In the genomic region with DNA sequence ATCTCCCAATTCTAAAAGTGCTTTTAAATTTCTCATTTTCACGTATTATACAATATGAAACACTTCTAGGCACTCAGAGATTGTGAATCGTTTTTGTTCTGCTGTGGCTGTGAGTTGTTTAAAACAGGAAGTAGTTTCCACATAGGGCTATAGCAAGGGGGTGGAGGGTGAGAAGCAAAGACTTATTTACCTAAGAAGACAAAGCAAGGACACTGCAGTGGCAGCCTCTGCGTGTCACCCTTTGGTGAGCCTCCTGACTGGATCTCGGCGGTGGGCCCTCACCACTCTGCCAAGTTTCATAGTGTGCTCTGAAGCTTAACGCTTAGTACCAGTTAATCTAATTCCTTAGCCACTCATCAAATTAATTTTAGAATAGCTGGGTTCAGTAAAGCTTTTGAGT, we compare ENCODE assay signal across 10 cellular contexts. TPM values are rescaled to one million over a fixed set of nuclear protein-coding genes. Genes with fewer than 3 reads are reported as not detected.
DNase-seq lines count a peak whose midpoint lies in the region; ATAC-seq, FAIRE-seq and TF ChIP-seq lines count a peak whose summit lies in the region.
"Had no signal": no experiment of that assay in that cellular context is flagged by ENCODE, and none has a peak within 500 bp of the region (broad histone marks: within the 10 kb centered on the region; RNA-seq: fewer than 3 reads in every experiment).

No MANE protein-coding gene starts in this region.

- no peaks in the 10 kb centered on the region for H3K79me2 ChIP-seq in HepG2 (ENCODE audit: insufficient read depth, low read length)

- no peak overlapping the region for H3K4me2 ChIP-seq in HepG2 (ENCODE audit: low read depth, low read length)

- ATAC-seq in GM18873 (IDR thresholded peaks at IDR 0.05; ENCODE audit: low FRiP score, unreplicated experiment) (peak; percentile 83), HG02610 (IDR thresholded peaks at IDR 0.05; ENCODE audit: unreplicated experiment) (peak; percentile 61), HepG2 (peak; percentile 79), sciatic nerve (no peak)
- no peak for ATAC-seq in activated CD8-positive, alpha-beta memory T cell treated with anti-CD3 and anti-CD28 coated beads, Interleukin-2, amount 10 ng/mL, durations not matched to agents 7 days and 5 days

- no peak for TF ChIP-seq POLR2A in HepG2 (IDR thresholded peaks at IDR 0.05; ENCODE audit: insufficient read depth in 1 of 2, low read depth in 2 of 2, low read length in 2 of 2)

- CTCF ChIA-PET in HepG2 (lab: Yijun Ruan, JAX; ENCODE audit: low intra/inter-chr PET ratio, low total read pairs): no interaction called here
- CTCF ChIA-PET in activated CD8-positive, alpha-beta memory T cell treated with anti-CD3 and anti-CD28 coated beads, Interleukin-2, amount 10 ng/mL, durations not matched to agents 7 days and 5 days (lab: Charles Lee): interaction anchor here (1.3 to 1.4 kb wide), 2 partner anchors 13 to 16 kb away, joined by 3 read pairs; no protein-coding TSS in a partner anchor

- H3K27me3 Mint-ChIP-seq in activated CD8-positive, alpha-beta memory T cell treated with anti-CD3 and anti-CD28 coated beads, Interleukin-2, amount 10 ng/mL, durations not matched to agents 7 days and 5 days: peaks cover 3% of the 10 kb centered on the region

- H3K36me3 Mint-ChIP-seq in activated CD8-positive, alpha-beta memory T cell treated with anti-CD3 and anti-CD28 coated beads, Interleukin-2, amount 10 ng/mL, durations not matched to agents 7 days and 5 days: no peaks in the 10 kb centered on the region
- H3K36me3 Mint-ChIP-seq: brain had no signal

- H3K9ac ChIP-seq in HepG2 (ENCODE audit: insufficient read depth, low read depth, low read length): no peak overlapping the region

- POLR2A ChIA-PET in HepG2 (lab: Yijun Ruan, JAX): no interaction called here

- no peak overlapping the region for H3K27ac Mint-ChIP-seq in activated CD8-positive, alpha-beta memory T cell treated with anti-CD3 and anti-CD28 coated beads, Interleukin-2, amount 10 ng/mL, durations not matched to agents 7 days and 5 days
- H3K27ac Mint-ChIP-seq: nephron had no signal

- no peaks in the 10 kb centered on the region for H4K20me1 ChIP-seq in HepG2 (ENCODE audit: insufficient read depth, low read length)

- intact Hi-C loops in HepG2 (cut with micrococcal nuclease; ENCODE audit: unreplicated experiment) (no loop called here), sciatic nerve (cut with DNase I) (no loop called here)

- no peak for FAIRE-seq in HepG2 (lab: Jason Lieb, UNC)

- TF ChIP-seq RAD21 in HepG2 (CRISPR knock-in tag; IDR thresholded peaks at IDR 0.05): no peak

- H3K4me3 ChIP-seq in HepG2 (replicated peaks in 1 of 3; ENCODE audit: insufficient read depth in 1 of 3, low read depth in 2 of 3, low read length in 3 of 3) (no peak overlapping the region), BE2C (ENCODE audit: low read depth, low read length) (no peak overlapping the region)

- TF ChIP-seq CTCF in HepG2 (CRISPR knock-in tag; IDR thresholded peaks at IDR 0.05) (no peak), BE2C (IDR thresholded peaks at IDR 0.05; ENCODE audit: low read depth, low read length) (no peak)

- no peak overlapping the region for H3K27ac ChIP-seq in HepG2 (ENCODE audit: extremely low read length, insufficient read depth, low read length)

- no peak for TF ChIP-seq EP300 in HepG2 (IDR thresholded peaks at IDR 0.05; ENCODE audit: low read depth in 2 of 2, low read length in 2 of 2)
- no peak for TF ChIP-seq EP300 in HepG2 (CRISPR knock-in tag; IDR thresholded peaks at IDR 0.05; ENCODE audit: borderline replicate concordance)

- no TSS peak for BruUV-seq in HepG2 (replicated peaks; lab: Mats Ljungman, UMichigan)

- H3K9me3 Mint-ChIP-seq in activated CD8-positive, alpha-beta memory T cell treated with anti-CD3 and anti-CD28 coated beads, Interleukin-2, amount 10 ng/mL, durations not matched to agents 7 days and 5 days (ENCODE audit: low read depth): no peaks in the 10 kb centered on the region
- H3K9me3 Mint-ChIP-seq: nephron had no signal

- H3K27me3 ChIP-seq in HepG2 (ENCODE audit: control insufficient read depth in 1 of 2, insufficient read depth in 2 of 2, low read length in 2 of 2): no peaks in the 10 kb centered on the region; a peak in 1 of 5 replicates
- H3K27me3 ChIP-seq in BE2C: peaks cover 72% of the 10 kb centered on the region

- H3K36me3 ChIP-seq in HepG2 (replicated peaks in 1 of 2; ENCODE audit: control insufficient read depth in 1 of 2, insufficient read depth in 2 of 2, low read length in 2 of 2): no peaks in the 10 kb centered on the region
- H3K36me3 ChIP-seq in BE2C: no peaks in the 10 kb centered on the region

- H2AFZ ChIP-seq in HepG2 (ENCODE audit: low read length): no peak overlapping the region

- in situ Hi-C loops in HepG2 (cut with HindIII; ENCODE audit: extremely low pct_ligation_motif_present, low pct_unique_long_range_greater_than_20kb): loop anchor here (5.0 kb wide), 1 partner anchor 566 kb away; no protein-coding TSS in a partner anchor

- H3K4me3 Mint-ChIP-seq in activated CD8-positive, alpha-beta memory T cell treated with anti-CD3 and anti-CD28 coated beads, Interleukin-2, amount 10 ng/mL, durations not matched to agents 7 days and 5 days: no peak overlapping the region
- H3K4me3 Mint-ChIP-seq: brain, nephron had no signal

- H3K9me3 ChIP-seq in HepG2 (ENCODE audit: low read length): no peaks in the 10 kb centered on the region
- H3K9me3 ChIP-seq in BE2C: no peaks in the 10 kb centered on the region

- DNase-seq in NCI-H146 treated with DMSO at 0.1 percent for 48 hours (lab: John Stamatoyannopoulos, UW; ENCODE audit: unreplicated experiment): peak; percentile 49
- peak; percentile 13 for DNase-seq in HepG2 (ENCODE audit: low spot score)
- no peak for DNase-seq in sciatic nerve (ENCODE audit: low spot score)
- no peak for DNase-seq in activated CD8-positive, alpha-beta memory T cell treated with anti-CD3 and anti-CD28 coated beads, Interleukin-2, amount 10 ng/mL, durations not matched to agents 7 days and 5 days
- no peak for DNase-seq in BE2C
- DNase-seq: trophoblast cell had no signal

- no peaks in the 10 kb centered on the region for H3K4me1 ChIP-seq in HepG2 (ENCODE audit: insufficient read depth, low read length)
- no peaks in the 10 kb centered on the region for H3K4me1 ChIP-seq in BE2C

- WGBS in HepG2 (ENCODE audit: low lambda C conversion rate): 0% methylated on average over 4 of the region's 6 CpGs

- H3K4me1 Mint-ChIP-seq in activated CD8-positive, alpha-beta memory T cell treated with anti-CD3 and anti-CD28 coated beads, Interleukin-2, amount 10 ng/mL, durations not matched to agents 7 days and 5 days: peaks cover 2% of the 10 kb centered on the region

TF ChIP-seq in HepG2, 621 proteins besides CTCF, POLR2A, EP300 and RAD21 (continues in another document):
- TF ChIP-seq FOXA1 (IDR thresholded peaks at IDR 0.05): no peak
- 0 out of 2 replicates have a peak, but pooled peaks have one; percentile 35 for TF ChIP-seq FOXA1 (CRISPR knock-in tag; IDR thresholded peaks at IDR 0.05)
- no peak for TF ChIP-seq GABPA (IDR thresholded peaks at IDR 0.05; ENCODE audit: low read depth, low read length)
- TF ChIP-seq GABPA (CRISPR knock-in tag; IDR thresholded peaks at IDR 0.05; ENCODE audit: low read depth): peak; percentile 43; the same call in 1 of the 2 replicates
- TF ChIP-seq, protein P1, sequence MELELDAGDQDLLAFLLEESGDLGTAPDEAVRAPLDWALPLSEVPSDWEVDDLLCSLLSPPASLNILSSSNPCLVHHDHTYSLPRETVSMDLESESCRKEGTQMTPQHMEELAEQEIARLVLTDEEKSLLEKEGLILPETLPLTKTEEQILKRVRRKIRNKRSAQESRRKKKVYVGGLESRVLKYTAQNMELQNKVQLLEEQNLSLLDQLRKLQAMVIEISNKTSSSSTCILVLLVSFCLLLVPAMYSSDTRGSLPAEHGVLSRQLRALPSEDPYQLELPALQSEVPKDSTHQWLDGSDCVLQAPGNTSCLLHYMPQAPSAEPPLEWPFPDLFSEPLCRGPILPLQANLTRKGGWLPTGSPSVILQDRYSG (CRISPR knock-in tag; IDR thresholded peaks at IDR 0.05): no peak
- TF ChIP-seq EHMT2 (IDR thresholded peaks at IDR 0.05; ENCODE audit: borderline replicate concordance, low read depth, low read length): no peak
- TF ChIP-seq ZNF121 (CRISPR knock-in tag; IDR thresholded peaks at IDR 0.05): no peak
- no peak for TF ChIP-seq CBX2 (IDR thresholded peaks at IDR 0.05; ENCODE audit: low read depth, low read length)
- no peak for TF ChIP-seq CBX2 (CRISPR knock-in tag; IDR thresholded peaks at IDR 0.05; ENCODE audit: low read depth)
- TF ChIP-seq ARHGAP35 (CRISPR knock-in tag; IDR thresholded peaks at IDR 0.05; ENCODE audit: borderline replicate concordance): no peak

RNA-seq across cellular contexts. Expression of a gene that starts 56.8 kb away (rescaled TPM):
- total RNA-seq in HepG2 (2016; rRNA removed; fragmentation: Illumina TruSeq; extraction: Trizol): 0.20 TPM in 1 of 2 replicates, not detected in the other
- total RNA-seq in HepG2 (2016; cell fraction: cytosol; rRNA removed; fragmentation: Illumina TruSeq; extraction: Trizol; ENCODE audit: low read depth): not detected in 2 replicates
- not detected in 2 replicates for total RNA-seq in HepG2 (2016; cell fraction: insoluble cytoplasmic fraction; rRNA removed; fragmentation: Illumina TruSeq; extraction: Trizol)
- 0.07 and 0.15 TPM in 2 replicates for total RNA-seq in HepG2 (2016; cell fraction: membrane; rRNA removed; fragmentation: Illumina TruSeq; extraction: Trizol)
- total RNA-seq in HepG2 (2016; cell fraction: nucleus; rRNA removed; fragmentation: Illumina TruSeq; extraction: Trizol): 0.44 TPM in 1 of 2 replicates, not detected in the other
- 0.13 and 0.30 TPM in 2 replicates for polyA plus RNA-seq in HepG2 (2011; rRNA removed)
- 0.05 TPM in 1 of 2 replicates, not detected in the other for polyA plus RNA-seq in HepG2 (2011; cell fraction: cytosol; rRNA removed)
- polyA plus RNA-seq in HepG2 (2011; cell fraction: nucleus; rRNA removed): 0.71 and 0.74 TPM in 2 replicates
- not detected in 2 replicates for polyA plus RNA-seq in HepG2 (2012)
- 0.08 and 0.14 TPM in 2 replicates for polyA plus RNA-seq in HepG2 (2016; cell fraction: cytosol; fragmentation: Illumina TruSeq; extraction: Trizol; ENCODE audit: low read depth)
- 0.39 TPM in 1 of 2 replicates, not detected in the other for polyA plus RNA-seq in HepG2 (2016; cell fraction: insoluble cytoplasmic fraction; fragmentation: Illumina TruSeq; extraction: Trizol; ENCODE audit: low read depth)
- polyA plus RNA-seq in HepG2 (2016; cell fraction: membrane; fragmentation: Illumina TruSeq; extraction: Trizol; ENCODE audit: low read depth): 0.09 and 0.54 TPM in 2 replicates
- 0.17 TPM in 1 of 2 replicates, not detected in the other for polyA plus RNA-seq in HepG2 (2016; cell fraction: nucleus; fragmentation: Illumina TruSeq; extraction: Trizol; ENCODE audit: insufficient read depth, low read depth)
- polyA minus RNA-seq in HepG2 (2011; rRNA and poly(A)+ RNA removed; ENCODE audit: low replicate concordance): not detected in 2 replicates
- not detected in 2 replicates for polyA minus RNA-seq in HepG2 (2011; cell fraction: cytosol; rRNA and poly(A)+ RNA removed)
- polyA minus RNA-seq in HepG2 (2011; cell fraction: nucleus; rRNA and poly(A)+ RNA removed): 1.7 and 4.0 TPM in 2 replicates
- total RNA-seq in sciatic nerve: 12.3 TPM
- total RNA-seq in activated CD8-positive, alpha-beta memory T cell treated with anti-CD3 and anti-CD28 coated beads, Interleukin-2, amount 10 ng/mL, durations not matched to agents 7 days and 5 days: 1 to 10 TPM; 6.2 to 9.3 TPM
- 1.3 TPM for polyA plus RNA-seq in BE2C (2012; ENCODE audit: insufficient read depth, insufficient read length, low read depth)

Comparison
In these comparisons a context has a peak if more than half of its experiments do, and no peak if none do; other contexts are left out.
1. ATAC-seq: peak in GM18873 (single experiment), HG02610 (single experiment) and HepG2 (single experiment); none in sciatic nerve (single experiment) and activated CD8-positive, alpha-beta memory T cell treated with anti-CD3 and anti-CD28 coated beads, Interleukin-2, amount 10 ng/mL, durations not matched to agents 7 days and 5 days (single experiment).
2. DNase-seq: peak in NCI-H146 treated with DMSO at 0.1 percent for 48 hours (single experiment) and HepG2 (single experiment); none in sciatic nerve (single experiment), activated CD8-positive, alpha-beta memory T cell treated with anti-CD3 and anti-CD28 coated beads, Interleukin-2, amount 10 ng/mL, durations not matched to agents 7 days and 5 days (single experiment) and BE2C (single experiment).